Comparison of ENCODE assay signal across 15 cellular contexts in genomic region chr2:24731923-24732322, GRCh38.
DNase-seq lines count a peak whose midpoint lies in the region; ATAC-seq, FAIRE-seq and TF ChIP-seq lines count a peak whose summit lies in the region.
"Had no signal": no experiment of that assay in that cellular context is flagged by ENCODE, and none has a peak within 500 bp of the region (broad histone marks: within the 10 kb centered on the region; RNA-seq: fewer than 3 reads in every experiment).

No MANE protein-coding gene starts in this region.

- POLR2A ChIA-PET in Caco-2 (lab: Charles Lee): no interaction called here

- no peaks in the 10 kb centered on the region for H4K20me1 ChIP-seq in astrocyte (ENCODE audit: insufficient read depth, low read length)
- H4K20me1 ChIP-seq in osteoblast (ENCODE audit: insufficient read depth, low read length): no peaks in the 10 kb centered on the region

- intact Hi-C loops in Caco-2 (cut with micrococcal nuclease; ENCODE audit: unreplicated experiment) (no loop called here), aorta (cut with DNase I) (no loop called here)

- H3K27me3 Mint-ChIP-seq in Caco-2 (ENCODE audit: insufficient read depth, unreplicated experiment) (no peaks in the 10 kb centered on the region), astrocyte (ENCODE audit: low read depth, unreplicated experiment) (no peaks in the 10 kb centered on the region)

- peaks cover 6% of the 10 kb centered on the region for H3K4me1 ChIP-seq in Caco-2
- peaks cover 7% of the 10 kb centered on the region for H3K4me1 ChIP-seq in astrocyte (ENCODE audit: insufficient read depth, low read length)
- H3K4me1 ChIP-seq in osteoblast (ENCODE audit: insufficient read depth, low read length): peaks cover 17% of the 10 kb centered on the region
- H3K4me1 ChIP-seq in aorta (ENCODE audit: control insufficient read depth in 1 of 2, insufficient read depth in 2 of 2, low read length in 2 of 2): no peaks in the 10 kb centered on the region

- no peak overlapping the region for H3K4me3 Mint-ChIP-seq in Caco-2 (ENCODE audit: unreplicated experiment)
- no peak overlapping the region for H3K4me3 Mint-ChIP-seq in astrocyte (ENCODE audit: unreplicated experiment)

- no TSS peak for BruUV-seq in Caco-2 (replicated peaks; lab: Mats Ljungman, UMichigan)

- H3K4me3 ChIP-seq in Caco-2 (ENCODE audit: low read depth, low read length) (no peak overlapping the region), astrocyte (ENCODE audit: insufficient read depth, low read depth, low read length) (no peak overlapping the region), osteoblast (ENCODE audit: insufficient read depth, low read length) (no peak overlapping the region), aorta (ENCODE audit: low read length in 2 of 2) (no peak overlapping the region)

- H3K9ac ChIP-seq in astrocyte (ENCODE audit: low read length): no peak overlapping the region

- no peak for FAIRE-seq in astrocyte (lab: Jason Lieb, UNC)

- TF ChIP-seq CTCF in Caco-2 (IDR thresholded peaks at IDR 0.05; ENCODE audit: insufficient read depth in 1 of 2, low read depth in 1 of 2, low read length in 1 of 2, severe bottlenecking in 1 of 2, unreplicated experiment in 1 of 2): no peak
- no peak for TF ChIP-seq CTCF in astrocyte (IDR thresholded peaks at IDR 0.05; ENCODE audit: insufficient read depth, low read depth, low read length)
- no peak for TF ChIP-seq CTCF in osteoblast (IDR thresholded peaks at IDR 0.05; ENCODE audit: extremely low read depth, low read depth, low read length)

- no peak for ATAC-seq in aorta (ENCODE audit: low FRiP score)
- ATAC-seq: Panc1 had no signal

- H3K9me3 Mint-ChIP-seq in Caco-2 (ENCODE audit: unreplicated experiment) (no peaks in the 10 kb centered on the region), astrocyte (ENCODE audit: unreplicated experiment) (no peaks in the 10 kb centered on the region)

- DNase-seq in Caco-2: no peak
- peak; percentile 64 for DNase-seq in HCEC 1CT
- no peak for DNase-seq in astrocyte (ENCODE audit: low read depth)
- DNase-seq in osteoblast (ENCODE audit: insufficient read length, low spot score, missing footprints): peak; percentile 38
- no peak for DNase-seq in glomerular visceral epithelial cell (ENCODE audit: extremely low spot score)
- no peak for DNase-seq in aorta
- DNase-seq in AG08396 (ENCODE audit: low spot score): no peak
- DNase-seq: KG1, NCI-H1048, NCI-H1436 treated with DMSO at 0.1 percent for 48 hours, NCI-H2029 treated with DMSO at 0.1 percent for 48 hours, NCI-H524 had no signal

- H3K79me2 ChIP-seq in astrocyte (ENCODE audit: insufficient read depth, low read length): no peaks in the 10 kb centered on the region
- H3K79me2 ChIP-seq in osteoblast (ENCODE audit: insufficient read depth, low read length): no peaks in the 10 kb centered on the region

- peaks cover 28% of the 10 kb centered on the region for H3K36me3 Mint-ChIP-seq in Caco-2 (ENCODE audit: insufficient read depth, unreplicated experiment)
- H3K36me3 Mint-ChIP-seq in astrocyte (ENCODE audit: low read depth, unreplicated experiment): peaks cover 2% of the 10 kb centered on the region

- H2AFZ ChIP-seq in astrocyte (ENCODE audit: low read depth, low read length) (no peak overlapping the region), osteoblast (ENCODE audit: low read length) (no peak overlapping the region)

- 98% methylated on average over 1 of the region's 1 CpG for WGBS in aorta, 2 donors

- H3K27ac Mint-ChIP-seq in Caco-2 (ENCODE audit: unreplicated experiment) (peak overlapping the region; percentile 42), astrocyte (ENCODE audit: unreplicated experiment) (no peak overlapping the region)

- CTCF ChIA-PET in Caco-2 (lab: Charles Lee): no interaction called here

- H3K27ac ChIP-seq in astrocyte (ENCODE audit: low read depth, low read length) (no peak overlapping the region), osteoblast (ENCODE audit: low read depth, low read length) (no peak overlapping the region), aorta (ENCODE audit: low read depth in 1 of 2, low read length in 2 of 2) (no peak overlapping the region)
- H3K27ac ChIP-seq: C4-2B, HL-60 had no signal

- H3K36me3 ChIP-seq in Caco-2 (ENCODE audit: control insufficient read depth, insufficient read depth, low read length): no peaks in the 10 kb centered on the region
- H3K36me3 ChIP-seq in astrocyte (ENCODE audit: insufficient read depth, low read length): no peaks in the 10 kb centered on the region
- H3K36me3 ChIP-seq in osteoblast (ENCODE audit: insufficient read depth, low read length): no peaks in the 10 kb centered on the region
- peaks cover 0 to 2% of the 10 kb centered on the region in 2 donors for H3K36me3 ChIP-seq in aorta (ENCODE audit: control insufficient read depth in 1 of 2, insufficient read depth in 2 of 2, low read length in 1 of 2)

- H3K27me3 ChIP-seq in Caco-2 (replicated peaks; ENCODE audit: control insufficient read depth, insufficient read depth, low read length) (no peaks in the 10 kb centered on the region), astrocyte (ENCODE audit: insufficient read depth, low read length) (no peaks in the 10 kb centered on the region), osteoblast (ENCODE audit: insufficient read depth, low read length) (no peaks in the 10 kb centered on the region), aorta (ENCODE audit: control insufficient read depth in 1 of 2, insufficient read depth in 2 of 2, low read length in 1 of 2) (no peaks in the 10 kb centered on the region)

- H3K9me3 ChIP-seq in Caco-2 (no peaks in the 10 kb centered on the region), astrocyte (ENCODE audit: insufficient read depth, low read depth, low read length) (no peaks in the 10 kb centered on the region), osteoblast (ENCODE audit: low read depth, low read length) (no peaks in the 10 kb centered on the region), aorta (ENCODE audit: control insufficient read depth, low read length) (no peaks in the 10 kb centered on the region)

- peak overlapping the region; percentile 36 for H3K4me2 ChIP-seq in astrocyte (ENCODE audit: low read length)
- no peak overlapping the region for H3K4me2 ChIP-seq in osteoblast (ENCODE audit: insufficient read depth, low read length)

- peaks cover 13% of the 10 kb centered on the region for H3K4me1 Mint-ChIP-seq in Caco-2 (ENCODE audit: low read depth, unreplicated experiment)
- H3K4me1 Mint-ChIP-seq in astrocyte (ENCODE audit: low read depth, unreplicated experiment): peaks cover 6% of the 10 kb centered on the region

Comparison
In these comparisons a context has a peak if more than half of its experiments do, and no peak if none do; other contexts are left out.
1. DNase-seq: peak in HCEC 1CT (single experiment) and osteoblast (single experiment); none in Caco-2 (0 of 2), astrocyte (single experiment), glomerular visceral epithelial cell (single experiment), aorta (0 of 2) and AG08396 (single experiment).